Comparison of ENCODE assay signal across 8 cellular contexts in genomic region chr6:3356824-3357420, GRCh38.
DNase-seq lines count a peak whose midpoint lies in the region; ATAC-seq and TF ChIP-seq lines count a peak whose summit lies in the region.

No MANE protein-coding gene starts in this region.

- H3K9ac ChIP-seq in parathyroid adenoma, result no peak overlapping the region

- peaks cover 33% of the 10 kb centered on the region for H3K4me1 ChIP-seq in parathyroid adenoma

- DNase-seq in COLO829 (ENCODE audit: low spot score) (peak; percentile 67), NCI-H748 treated with DMSO at 0.1 percent for 48 hours (lab: John Stamatoyannopoulos, UW) (peak; percentile 12), fibroblast of gingiva (ENCODE audit: low read depth) (peak; percentile 52), NCI-H2227 (lab: John Stamatoyannopoulos, UW; ENCODE audit: unreplicated experiment) (no peak), RPMI8226 (no peak), T1000 (lab: John Stamatoyannopoulos, UW) (no peak)

- H3K27me3 ChIP-seq in parathyroid adenoma (ENCODE audit: control insufficient read depth, insufficient read depth, low read length), result no peaks in the 10 kb centered on the region

- H3K36me3 ChIP-seq in parathyroid adenoma (ENCODE audit: control insufficient read depth, insufficient read depth, low read length), result no peaks in the 10 kb centered on the region

- no peak overlapping the region for H2AFZ ChIP-seq in parathyroid adenoma

- no peak for ATAC-seq in HG03520 (IDR thresholded peaks at IDR 0.05; ENCODE audit: unreplicated experiment)

- no peaks in the 10 kb centered on the region for H3K9me3 ChIP-seq in parathyroid adenoma (ENCODE audit: control insufficient read depth, low read length)

- TF ChIP-seq CTCF in parathyroid adenoma (IDR thresholded peaks at IDR 0.05), result no peak

- H3K4me3 ChIP-seq in parathyroid adenoma (ENCODE audit: low read depth, low read length), result peak overlapping the region; percentile 37

- H3K4me2 ChIP-seq in parathyroid adenoma (ENCODE audit: low read length), result peak overlapping the region; percentile 34

- peaks cover 3% of the 10 kb centered on the region for H3K79me2 ChIP-seq in parathyroid adenoma

- H3K27ac ChIP-seq in parathyroid adenoma, result peak overlapping the region; percentile 97

Comparison
In these comparisons a context has a peak if more than half of its experiments do, and no peak if none do; other contexts are left out.
1. DNase-seq: peak in COLO829 (single experiment), NCI-H748 treated with DMSO at 0.1 percent for 48 hours (single experiment) and fibroblast of gingiva (single experiment); none in NCI-H2227 (single experiment), RPMI8226 (single experiment) and T1000 (single experiment).